ENCODE assay signal across 8 cellular contexts in genomic region chr9:109320734-109321448, GRCh38. TPM values are rescaled to one million over a fixed set of nuclear protein-coding genes. Genes with fewer than 3 reads are reported as not detected.
DNase-seq lines count a peak whose midpoint lies in the region; ATAC-seq and TF ChIP-seq lines count a peak whose summit lies in the region.

Gene EPB41L4B, minus strand, starts transcription at chr9:109321059. Its CDS starts 613 bp downstream, at chr9:109320446.

- DNase-seq in GM04504 (ENCODE audit: low read depth) (peak; percentile 35), HFF-Myc (ENCODE audit: extremely low read depth, low read depth) (peak; percentile 19), NAMALWA (ENCODE audit: low spot score) (peak; percentile 82), Right ventricle myocardium superior (peak; percentile 91), tibial nerve (ENCODE audit: low spot score in 2 of 2) (peak; percentile 86 to 93)

- WGBS in tibial nerve, 2 donors: 1 to 2% methylated on average over 18 to 38 of the region's 73 CpGs

- no peaks in the 10 kb centered on the region for H3K36me3 ChIP-seq in parathyroid adenoma (ENCODE audit: control insufficient read depth, insufficient read depth, low read length)
- H3K36me3 ChIP-seq in tibial nerve: no peaks in the 10 kb centered on the region

- peak within 1 kb of the TSS; percentile 64 for H3K27ac ChIP-seq in parathyroid adenoma
- H3K27ac ChIP-seq in tibial nerve: peak within 1 kb of the TSS; percentile 71 to 92 (median 86)

- peaks cover 11% of the 10 kb centered on the region for H3K4me1 Mint-ChIP-seq in activated naive CD8-positive, alpha-beta T cell (ENCODE audit: low read depth)

- H3K4me2 ChIP-seq in parathyroid adenoma (ENCODE audit: low read length): peak within 1 kb of the TSS; percentile 76

- H3K27ac Mint-ChIP-seq in activated naive CD8-positive, alpha-beta T cell: no peak within 1 kb of the TSS

- H3K9me3 Mint-ChIP-seq in activated naive CD8-positive, alpha-beta T cell (ENCODE audit: low read depth): no peaks in the 10 kb centered on the region

- intact Hi-C loops in Right ventricle myocardium superior (cut with DNase I): loop anchor here (2.0 to 10.0 kb wide), 2 partner anchors 76 to 136 kb away; no protein-coding TSS in a partner anchor

- peaks cover 4% of the 10 kb centered on the region for H3K79me2 ChIP-seq in parathyroid adenoma

- peak within 1 kb of the TSS; percentile 78 for H2AFZ ChIP-seq in parathyroid adenoma

- H3K4me3 Mint-ChIP-seq in activated naive CD8-positive, alpha-beta T cell: peak within 1 kb of the TSS; percentile 82

- H3K27me3 ChIP-seq in parathyroid adenoma (ENCODE audit: control insufficient read depth, insufficient read depth, low read length) (no peaks in the 10 kb centered on the region), tibial nerve (peaks cover 0 to 9% of the 10 kb centered on the region in 2 donors)

- TF ChIP-seq EP300 in tibial nerve (IDR thresholded peaks at IDR 0.05): peak in 1 of 2 donors; percentile 39

- H3K36me3 Mint-ChIP-seq in activated naive CD8-positive, alpha-beta T cell: no peaks in the 10 kb centered on the region

- TF ChIP-seq POLR2A in tibial nerve (IDR thresholded peaks at IDR 0.05): no peak

- no peak within 1 kb of the TSS for H3K9ac ChIP-seq in parathyroid adenoma

- peaks cover 39% of the 10 kb centered on the region for H3K27me3 Mint-ChIP-seq in activated naive CD8-positive, alpha-beta T cell

- H3K4me3 ChIP-seq in HFF-Myc (replicated peaks; ENCODE audit: low read depth, low read length) (peak within 1 kb of the TSS; percentile 14; the same call in 1 of the 2 replicates), parathyroid adenoma (ENCODE audit: low read depth, low read length) (peak within 1 kb of the TSS; percentile 54), tibial nerve (peak within 1 kb of the TSS; percentile 51 to 63 (median 56))

- H3K9me3 ChIP-seq in parathyroid adenoma (ENCODE audit: control insufficient read depth, low read length) (no peaks in the 10 kb centered on the region), tibial nerve (no peaks in the 10 kb centered on the region)

- ATAC-seq in SK-N-SH treated with all-trans-retinoic acid at 6 μM for 48 hours (peak; percentile 95), Right ventricle myocardium superior (ENCODE audit: poor library complexity) (peak; percentile 92)

- H3K4me1 ChIP-seq in parathyroid adenoma (peaks cover 4% of the 10 kb centered on the region), tibial nerve (peaks cover 0 to 44% (median 17%) of the 10 kb centered on the region in 4 donors)

- TF ChIP-seq CTCF in HFF-Myc (IDR thresholded peaks at IDR 0.05; ENCODE audit: low read depth, low read length, missing control alignments) (peak; percentile 87), parathyroid adenoma (IDR thresholded peaks at IDR 0.05) (peak; percentile 84), tibial nerve (IDR thresholded peaks at IDR 0.05) (peak; percentile 91 to 99 (median 96))

TF ChIP-seq in SK-N-SH treated with all-trans-retinoic acid at 6 μM for 48 hours, 23 proteins besides CTCF, POLR2A, EP300 and RAD21:
- TF ChIP-seq RARB (CRISPR knock-in tag; IDR thresholded peaks at IDR 0.05): no peak
- TF ChIP-seq, protein P1, sequence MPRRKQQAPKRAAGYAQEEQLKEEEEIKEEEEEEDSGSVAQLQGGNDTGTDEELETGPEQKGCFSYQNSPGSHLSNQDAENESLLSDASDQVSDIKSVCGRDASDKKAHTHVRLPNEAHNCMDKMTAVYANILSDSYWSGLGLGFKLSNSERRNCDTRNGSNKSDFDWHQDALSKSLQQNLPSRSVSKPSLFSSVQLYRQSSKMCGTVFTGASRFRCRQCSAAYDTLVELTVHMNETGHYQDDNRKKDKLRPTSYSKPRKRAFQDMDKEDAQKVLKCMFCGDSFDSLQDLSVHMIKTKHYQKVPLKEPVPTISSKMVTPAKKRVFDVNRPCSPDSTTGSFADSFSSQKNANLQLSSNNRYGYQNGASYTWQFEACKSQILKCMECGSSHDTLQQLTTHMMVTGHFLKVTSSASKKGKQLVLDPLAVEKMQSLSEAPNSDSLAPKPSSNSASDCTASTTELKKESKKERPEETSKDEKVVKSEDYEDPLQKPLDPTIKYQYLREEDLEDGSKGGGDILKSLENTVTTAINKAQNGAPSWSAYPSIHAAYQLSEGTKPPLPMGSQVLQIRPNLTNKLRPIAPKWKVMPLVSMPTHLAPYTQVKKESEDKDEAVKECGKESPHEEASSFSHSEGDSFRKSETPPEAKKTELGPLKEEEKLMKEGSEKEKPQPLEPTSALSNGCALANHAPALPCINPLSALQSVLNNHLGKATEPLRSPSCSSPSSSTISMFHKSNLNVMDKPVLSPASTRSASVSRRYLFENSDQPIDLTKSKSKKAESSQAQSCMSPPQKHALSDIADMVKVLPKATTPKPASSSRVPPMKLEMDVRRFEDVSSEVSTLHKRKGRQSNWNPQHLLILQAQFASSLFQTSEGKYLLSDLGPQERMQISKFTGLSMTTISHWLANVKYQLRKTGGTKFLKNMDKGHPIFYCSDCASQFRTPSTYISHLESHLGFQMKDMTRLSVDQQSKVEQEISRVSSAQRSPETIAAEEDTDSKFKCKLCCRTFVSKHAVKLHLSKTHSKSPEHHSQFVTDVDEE (CRISPR knock-in tag; IDR thresholded peaks at IDR 0.05): no peak
- no peak for TF ChIP-seq BACH2 (CRISPR knock-in tag; IDR thresholded peaks at IDR 0.05; ENCODE audit: borderline replicate concordance)
- no peak for TF ChIP-seq ZNF565 (CRISPR knock-in tag; conservative IDR thresholded peaks at IDR 0.05; ENCODE audit: low read depth)
- TF ChIP-seq OSR1 (CRISPR knock-in tag; IDR thresholded peaks at IDR 0.05): no peak
- peak; percentile 51; the same call in 1 of the 2 replicates for TF ChIP-seq ARNTL (CRISPR knock-in tag; IDR thresholded peaks at IDR 0.05; ENCODE audit: borderline replicate concordance, low read depth)
- TF ChIP-seq ZFP30 (CRISPR knock-in tag; IDR thresholded peaks at IDR 0.05): no peak
- 0 out of 2 replicates have a peak, but pooled peaks have one; percentile 25 for TF ChIP-seq SNAI2 (CRISPR knock-in tag; IDR thresholded peaks at IDR 0.05)
TF ChIP-seq in SK-N-SH treated with all-trans-retinoic acid at 6 μM for 48 hours: peak in this region for 2.

RNA-seq across cellular contexts. Expression of gene EPB41L4B, which starts in this region (rescaled TPM):
- total RNA-seq in Right ventricle myocardium superior: 9.9 TPM
- 10 to 100 TPM; 14.7 to 28.0 (median 19.1) TPM for total RNA-seq in tibial nerve

Comparison
In these comparisons a context has a peak if more than half of its experiments do, and no peak if none do; other contexts are left out.
1. Peak in every context shown above with its lines: DNase-seq, ATAC-seq, H3K4me3 ChIP-seq and H3K27ac ChIP-seq.
2. DNase-seq: peak in every context shown above with its lines; median percentile 91 in Right ventricle myocardium superior; 90 in tibial nerve; 82 in NAMALWA; 35 in GM04504; 19 in HFF-Myc.